8 cellular contexts compared by ENCODE assay signal in the genomic region with DNA sequence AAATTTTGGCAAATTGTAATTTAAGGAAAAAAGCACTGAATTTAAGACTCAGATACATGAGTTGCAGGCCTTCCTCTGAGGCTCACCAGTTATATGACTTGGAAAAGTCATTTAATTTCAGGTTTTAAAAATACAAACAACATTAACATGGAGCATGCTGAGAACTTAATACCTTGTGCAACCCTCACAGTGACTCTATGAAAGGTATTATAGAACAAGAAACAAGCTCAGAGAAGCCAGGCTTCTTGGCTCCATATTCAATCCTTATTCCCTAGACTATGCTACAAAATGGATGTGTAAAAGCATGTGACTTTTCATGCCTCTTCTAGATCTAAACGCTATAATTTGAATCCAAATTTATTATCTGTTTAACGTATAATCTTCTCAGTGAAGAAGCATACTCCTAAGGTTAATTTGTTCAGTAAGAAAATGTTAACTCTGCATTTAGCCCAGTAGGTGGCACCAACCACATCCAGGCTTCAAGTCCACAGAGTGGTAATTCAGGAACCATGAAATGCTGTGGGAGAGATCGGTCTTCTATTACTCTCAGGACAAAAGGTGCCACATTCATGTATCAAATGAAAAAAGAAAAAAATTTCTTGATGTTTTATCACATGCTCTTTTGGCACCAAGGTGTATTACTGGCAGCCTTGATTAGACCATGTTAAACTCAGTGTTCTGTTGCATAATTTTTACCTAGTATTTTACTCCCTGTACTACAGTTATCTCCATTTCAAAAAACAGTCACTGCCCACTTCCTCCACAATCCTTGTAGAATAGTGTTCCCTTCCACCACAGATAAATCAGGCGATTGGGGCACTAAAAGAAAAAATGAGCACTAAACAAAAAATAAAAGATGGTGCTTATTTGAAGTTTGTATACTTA. TPM values are rescaled to one million over a fixed set of nuclear protein-coding genes. Genes with fewer than 3 reads are reported as not detected.
A peak's percentile ranks its signal among the peaks of the same experiment; 100 is the strongest.
DNase-seq lines count a peak whose midpoint lies in the region; ATAC-seq and TF ChIP-seq lines count a peak whose summit lies in the region.

No MANE protein-coding gene starts in this region.

- no peak overlapping the region for H3K27ac ChIP-seq in ovary

- no peak for TF ChIP-seq POLR2A in ovary (IDR thresholded peaks at IDR 0.05)

- CTCF ChIA-PET in activated naive CD4-positive, alpha-beta T cell treated with anti-CD3 and anti-CD28 coated beads, Interleukin-2, amount 10 ng/mL, durations not matched to agents 7 days and 5 days (lab: Charles Lee), result interaction anchor here (0.7 to 1.1 kb wide), 5 partner anchors 8 to 663 kb away, joined by 3 to 5 read pairs (median 3); a partner anchor contains a TSS

- H3K9me3 ChIP-seq in ovary, result no peaks in the 10 kb centered on the region

- peaks cover 26% of the 10 kb centered on the region for H3K4me1 Mint-ChIP-seq in activated naive CD4-positive, alpha-beta T cell treated with anti-CD3 and anti-CD28 coated beads, Interleukin-2, amount 10 ng/mL, durations not matched to agents 7 days and 5 days

- H3K4me3 ChIP-seq in ovary, result no peak overlapping the region

- DNase-seq in D341Med (ENCODE audit: low spot score) (peak; percentile 66), NCI-H774 (lab: John Stamatoyannopoulos, UW) (peak; percentile 40), germinal center (ENCODE audit: low spot score) (peak; percentile 29), ovary (peak in 3 of 5 donors; percentile 11 to 50 (median 31)), ecto neural progenitor cell (ENCODE audit: low spot score) (no peak)
- DNase-seq in activated naive CD4-positive, alpha-beta T cell treated with anti-CD3 and anti-CD28 coated beads, Interleukin-2, amount 10 ng/mL, durations not matched to agents 7 days and 5 days, result peak; percentile 50

- 0 to 1% (median 1%) methylated on average over 4 of the region's 4 CpGs for WGBS in ovary, 3 donors

- no peaks in the 10 kb centered on the region for H3K27me3 ChIP-seq in ovary

- H3K27ac Mint-ChIP-seq in activated naive CD4-positive, alpha-beta T cell treated with anti-CD3 and anti-CD28 coated beads, Interleukin-2, amount 10 ng/mL, durations not matched to agents 7 days and 5 days, result peak overlapping the region; percentile 60

- H3K36me3 Mint-ChIP-seq in activated naive CD4-positive, alpha-beta T cell treated with anti-CD3 and anti-CD28 coated beads, Interleukin-2, amount 10 ng/mL, durations not matched to agents 7 days and 5 days, result no peaks in the 10 kb centered on the region

- peak; percentile 48 to 59 (median 56) for TF ChIP-seq CTCF in ovary (IDR thresholded peaks at IDR 0.05)

- no peak overlapping the region for H3K4me3 Mint-ChIP-seq in activated naive CD4-positive, alpha-beta T cell treated with anti-CD3 and anti-CD28 coated beads, Interleukin-2, amount 10 ng/mL, durations not matched to agents 7 days and 5 days

- H3K4me1 ChIP-seq in ovary (ENCODE audit: insufficient read depth), result no peaks in the 10 kb centered on the region

- H3K9me3 Mint-ChIP-seq in activated naive CD4-positive, alpha-beta T cell treated with anti-CD3 and anti-CD28 coated beads, Interleukin-2, amount 10 ng/mL, durations not matched to agents 7 days and 5 days, result no peaks in the 10 kb centered on the region

- ATAC-seq in GM19372 (IDR thresholded peaks at IDR 0.05; ENCODE audit: low read depth, unreplicated experiment), result peak; percentile 67
- ATAC-seq in HG03460 (IDR thresholded peaks at IDR 0.05; ENCODE audit: unreplicated experiment), result peak; percentile 74

- no peaks in the 10 kb centered on the region for H3K36me3 ChIP-seq in ovary

- no peaks in the 10 kb centered on the region for H3K27me3 Mint-ChIP-seq in activated naive CD4-positive, alpha-beta T cell treated with anti-CD3 and anti-CD28 coated beads, Interleukin-2, amount 10 ng/mL, durations not matched to agents 7 days and 5 days

- intact Hi-C loops in ovary (cut with DNase I), result loop anchor here in 1 of 4 donors (10.0 kb wide), 1 partner anchor 639 kb away; no protein-coding TSS in a partner anchor

- TF ChIP-seq EP300 in ovary (IDR thresholded peaks at IDR 0.05), result no peak

RNA-seq across cellular contexts. Expression of a gene that starts 9.3 kb away (rescaled TPM):
- total RNA-seq in ovary, result not detected
- polyA plus RNA-seq in ovary, result not detected

RNA-seq across cellular contexts. Expression of a gene that starts 12.5 kb away (rescaled TPM):
- total RNA-seq in ovary, result 10 to 100 TPM in 6 of 7 donors, 1 to 10 TPM in 1; 8.3 to 44.9 (median 20.3) TPM
- polyA plus RNA-seq in ovary, result 10 to 100 TPM in 1 of 2 donors, 1 to 10 TPM in 1; 8.3 to 23.0 TPM
